ENCODE assay signal across 8 cellular contexts in genomic region chr17:76408037-76408849, GRCh38. TPM values are rescaled to one million over a fixed set of nuclear protein-coding genes. Genes with fewer than 3 reads are reported as not detected.
DNase-seq lines count a peak whose midpoint lies in the region; ATAC-seq and TF ChIP-seq lines count a peak whose summit lies in the region.

No MANE protein-coding gene starts in this region.

- H3K27ac Mint-ChIP-seq in chondrocyte (ENCODE audit: unreplicated experiment) (no peak overlapping the region), mesothelial cell of epicardium (no peak overlapping the region)

- H3K27me3 Mint-ChIP-seq in chondrocyte (ENCODE audit: low read depth) (no peaks in the 10 kb centered on the region), mesothelial cell of epicardium (ENCODE audit: low read depth) (no peaks in the 10 kb centered on the region)

- in situ Hi-C loops in GM13977 (cut with MboI; ENCODE audit: low pct_unique_long_range_greater_than_20kb, low sequenced_read_pairs, unreplicated experiment), result loop anchor here (10.0 kb wide), 1 partner anchor 103 kb away; the partner anchor contains the start of gene QRICH2

- no peaks in the 10 kb centered on the region for H3K9me3 Mint-ChIP-seq in chondrocyte (ENCODE audit: low read depth)
- no peaks in the 10 kb centered on the region for H3K9me3 Mint-ChIP-seq in mesothelial cell of epicardium

- ATAC-seq in HG03565 (IDR thresholded peaks at IDR 0.05; ENCODE audit: unreplicated experiment), result no peak

- peak; percentile 82 for TF ChIP-seq CTCF in AG04450 (IDR thresholded peaks at IDR 0.05; ENCODE audit: low read depth, low read length)
- peak; percentile 87 for TF ChIP-seq CTCF in GM13977 (IDR thresholded peaks at IDR 0.05; ENCODE audit: extremely low read depth, insufficient read depth, missing control alignments)
- peak; percentile 90 for TF ChIP-seq CTCF in chondrocyte (IDR thresholded peaks at IDR 0.05)
- peak; percentile 71 for TF ChIP-seq CTCF in mesothelial cell of epicardium (IDR thresholded peaks at IDR 0.05; ENCODE audit: unreplicated experiment)

- peaks cover 7% of the 10 kb centered on the region for H3K36me3 Mint-ChIP-seq in chondrocyte (ENCODE audit: low read depth)
- H3K36me3 Mint-ChIP-seq in mesothelial cell of epicardium, result peaks cover 14% of the 10 kb centered on the region

- H3K4me3 Mint-ChIP-seq in chondrocyte (ENCODE audit: unreplicated experiment), result no peak overlapping the region
- no peak overlapping the region for H3K4me3 Mint-ChIP-seq in mesothelial cell of epicardium

- H3K27ac ChIP-seq in AG04450 (ENCODE audit: low read depth, low read length), result no peak overlapping the region

- peaks cover 7% of the 10 kb centered on the region for H3K4me1 Mint-ChIP-seq in chondrocyte (ENCODE audit: low read depth)
- no peaks in the 10 kb centered on the region for H3K4me1 Mint-ChIP-seq in mesothelial cell of epicardium

- no peak for DNase-seq in AG04450 (ENCODE audit: low read depth, low spot score)
- peak; percentile 78 for DNase-seq in GM13977 (ENCODE audit: low spot score)
- DNase-seq in NCI-H2227 treated with DMSO at 0.1 percent for 48 hours (lab: John Stamatoyannopoulos, UW), result peak; percentile 18
- DNase-seq in activated CD4-positive, alpha-beta T cell treated with anti-CD3 and anti-CD28 coated beads for 24 hours (ENCODE audit: low read depth in 2 of 2), result peak; percentile 44 to 66
- DNase-seq in chondrocyte (ENCODE audit: low spot score), result peak; percentile 57
- DNase-seq in mesothelial cell of epicardium (ENCODE audit: low spot score in 2 of 2, unreplicated experiment in 2 of 2), result peak in 1 of 2 experiments; percentile 65
- peak; percentile 52 for DNase-seq in stimulated activated naive CD4-positive, alpha-beta T cell treated with Interleukin-2 at 50 U/mL for 16 hours (lab: John Stamatoyannopoulos, UW)

- H3K27me3 ChIP-seq in AG04450 (ENCODE audit: control insufficient read depth, insufficient read depth, low read length), result no peaks in the 10 kb centered on the region

- H3K4me3 ChIP-seq in AG04450 (ENCODE audit: low read depth, low read length), result no peak overlapping the region

- H3K9me3 ChIP-seq in AG04450 (ENCODE audit: control insufficient read depth, insufficient read depth, low read length), result no peaks in the 10 kb centered on the region

- POLR2A ChIA-PET in AG04450 (lab: Yijun Ruan, JAX), result no interaction called here

- CTCF ChIA-PET in AG04450 (lab: Charles Lee), result interaction anchor here (0.6 to 6.3 kb wide), 13 partner anchors 9 to 660 kb away, joined by 3 to 78 read pairs (median 7); partner anchors contain the start of gene PRPSAP1

RNA-seq across cellular contexts. Expression of gene SPHK1, which starts 23.8 kb away (rescaled TPM):
- 11.6 and 16.2 TPM in 2 replicates for polyA plus RNA-seq in AG04450 (2011; rRNA removed)
- polyA minus RNA-seq in AG04450 (2011; rRNA and poly(A)+ RNA removed), result 4.8 and 6.7 TPM in 2 replicates
- total RNA-seq in chondrocyte (5.8 to 12.8 TPM (median 12.7 TPM) in 3 replicates), mesothelial cell of epicardium (1.7 to 2.0 TPM (median 1.9 TPM) in 3 replicates)

RNA-seq across cellular contexts. Expression of gene UBE2O, which starts 44.7 kb away (rescaled TPM):
- polyA plus RNA-seq in AG04450 (2011; rRNA removed), result 14.2 and 14.5 TPM in 2 replicates
- 58.9 and 64.2 TPM in 2 replicates for polyA minus RNA-seq in AG04450 (2011; rRNA and poly(A)+ RNA removed)
- total RNA-seq in chondrocyte, result 20.0 to 22.1 TPM (median 22.0 TPM) in 3 replicates
- total RNA-seq in mesothelial cell of epicardium, result 42.7 to 46.3 TPM (median 44.3 TPM) in 3 replicates

RNA-seq across cellular contexts. Expression of gene PRPSAP1, which starts 54.5 kb away (rescaled TPM):
- polyA plus RNA-seq in AG04450 (2011; rRNA removed), result 48.8 and 49.9 TPM in 2 replicates
- 44.7 and 53.4 TPM in 2 replicates for polyA minus RNA-seq in AG04450 (2011; rRNA and poly(A)+ RNA removed)
- total RNA-seq in chondrocyte (41.4 to 59.0 TPM (median 55.3 TPM) in 3 replicates), mesothelial cell of epicardium (51.3 to 57.7 TPM (median 57.6 TPM) in 3 replicates)

RNA-seq across cellular contexts. Expression of gene AANAT, which starts 59.2 kb away (rescaled TPM):
- polyA plus RNA-seq in AG04450 (2011; rRNA removed), result 0.12 TPM in 1 of 2 replicates, not detected in the other
- polyA minus RNA-seq in AG04450 (2011; rRNA and poly(A)+ RNA removed), result not detected in 2 replicates
- not detected in 3 replicates for total RNA-seq in chondrocyte
- total RNA-seq in mesothelial cell of epicardium, result 0.22 to 0.40 TPM in 2 of 3 replicates, not detected in the other
